In genomic region chr6:100719883-100720682, GRCh38 we compare ENCODE assay signal across 8 cellular contexts.
DNase-seq lines count a peak whose midpoint lies in the region; ATAC-seq and TF ChIP-seq lines count a peak whose summit lies in the region.

No MANE protein-coding gene starts in this region.

- no peaks in the 10 kb centered on the region for H4K20me1 ChIP-seq in DOHH2 (ENCODE audit: control insufficient read depth, insufficient read depth, low read depth, low read length)
- no peaks in the 10 kb centered on the region for H4K20me1 ChIP-seq in PC-3 (ENCODE audit: low read length)

- TF ChIP-seq CTCF in DOHH2 (IDR thresholded peaks at IDR 0.05; ENCODE audit: low read depth, low read length, poor library complexity, severe bottlenecking) (peak; percentile 61), PC-3 (conservative IDR thresholded peaks at IDR 0.05; ENCODE audit: low read depth, low read length) (peak; percentile 65), fibroblast of mammary gland (conservative IDR thresholded peaks at IDR 0.05; ENCODE audit: control insufficient read depth, insufficient read depth, low read depth, low read length) (peak; percentile 50)

- CTCF ChIA-PET in HEK293T (lab: Yijun Ruan, JAX) (interaction anchor here (0.7 to 1.6 kb wide), 5 partner anchors 10 to 678 kb away, joined by 3 to 8 read pairs (median 3); no protein-coding TSS in a partner anchor), PC-3 (lab: Charles Lee) (interaction anchor here (0.6 kb wide), 2 partner anchors 278 to 298 kb away, joined by 3 to 4 read pairs; no protein-coding TSS in a partner anchor)

- H3K9me3 ChIP-seq in DOHH2 (ENCODE audit: control insufficient read depth, insufficient read depth, low read length) (no peaks in the 10 kb centered on the region), PC-3 (ENCODE audit: low read length) (no peaks in the 10 kb centered on the region), skeletal muscle satellite cell (replicated peaks; ENCODE audit: low read length) (no peaks in the 10 kb centered on the region)

- intact Hi-C loops in PC-3 (cut with micrococcal nuclease), result loop anchor here (5.0 kb wide), 1 partner anchor 43 kb away; no protein-coding TSS in a partner anchor

- H3K9ac ChIP-seq in PC-3 (ENCODE audit: low read length) (no peak overlapping the region), skeletal muscle satellite cell (ENCODE audit: low read depth, low read length) (no peak overlapping the region)

- H3K36me3 ChIP-seq in DOHH2 (ENCODE audit: control insufficient read depth, low read length) (peaks cover 6% of the 10 kb centered on the region), PC-3 (ENCODE audit: low read depth, low read length) (peaks cover 7% of the 10 kb centered on the region; the same call in 1 of the 2 replicates), skeletal muscle satellite cell (ENCODE audit: insufficient read depth, low read length) (no peaks in the 10 kb centered on the region)

- H3K27ac ChIP-seq in DOHH2 (ENCODE audit: low read depth, low read length), result no peak overlapping the region
- no peak overlapping the region for H3K27ac ChIP-seq in PC-3 (ENCODE audit: low read length)

- H3K4me3 ChIP-seq in DOHH2 (ENCODE audit: low read length) (no peak overlapping the region), PC-3 (ENCODE audit: low read length) (peak overlapping the region; percentile 15; the same call in 1 of the 2 replicates), fibroblast of mammary gland (ENCODE audit: control insufficient read depth, low read depth, low read length) (no peak overlapping the region), skeletal muscle satellite cell (ENCODE audit: low read length) (no peak overlapping the region)

- DNase-seq in HEK293T (ENCODE audit: extremely low spot score), result peak; percentile 6
- DNase-seq in PC-3, result peak; percentile 40
- peak; percentile 60 for DNase-seq in fibroblast of mammary gland (ENCODE audit: low read depth)
- DNase-seq in stimulated activated CD4-positive, alpha-beta T cell treated with anti-CD3 and anti-CD28 coated beads, Interleukin-15, amount 100 ng/mL, for 24 hours, result no peak
- DNase-seq in COLO668 (lab: John Stamatoyannopoulos, UW; ENCODE audit: unreplicated experiment), result no peak
- DNase-seq in central memory CD4-positive, alpha-beta T cell, result no peak

- no peaks in the 10 kb centered on the region; the same call in 1 of the 2 replicates for H3F3A ChIP-seq in DOHH2 (ENCODE audit: control insufficient read depth, insufficient read depth)
- H3F3A ChIP-seq in PC-3 (ENCODE audit: low read length, unreplicated experiment), result no peaks in the 10 kb centered on the region

- no peaks in the 10 kb centered on the region for H3K79me2 ChIP-seq in DOHH2 (ENCODE audit: control insufficient read depth, low read length)
- H3K79me2 ChIP-seq in PC-3 (ENCODE audit: low read length), result no peaks in the 10 kb centered on the region

- H3K9me2 ChIP-seq in DOHH2 (replicated peaks; ENCODE audit: control insufficient read depth, low read length), result no peaks in the 10 kb centered on the region
- H3K9me2 ChIP-seq in PC-3 (replicated peaks; ENCODE audit: low read length), result no peaks in the 10 kb centered on the region

- ATAC-seq in PC-3, result peak; percentile 20; the same call in 1 of the 2 replicates

- H3K4me1 ChIP-seq in DOHH2 (ENCODE audit: control insufficient read depth, low read length), result no peaks in the 10 kb centered on the region
- H3K4me1 ChIP-seq in PC-3 (ENCODE audit: insufficient read depth, low read length), result no peaks in the 10 kb centered on the region
- no peaks in the 10 kb centered on the region for H3K4me1 ChIP-seq in skeletal muscle satellite cell (ENCODE audit: control insufficient read depth, insufficient read depth, low read length)

- POLR2A ChIA-PET in HEK293T (lab: Yijun Ruan, JAX), result interaction anchor here (0.7 kb wide), 1 partner anchor 256 kb away, joined by 3 read pairs; the partner anchor contains the start of gene SIM1
- POLR2A ChIA-PET in PC-3 (lab: Charles Lee; ENCODE audit: unreplicated experiment), result no interaction called here

- H3K4me2 ChIP-seq in DOHH2 (ENCODE audit: low read length) (no peak overlapping the region), PC-3 (ENCODE audit: low read length) (peak overlapping the region; percentile 46), skeletal muscle satellite cell (ENCODE audit: low read length) (peak overlapping the region; percentile 3)

- H3K27me3 ChIP-seq in DOHH2 (ENCODE audit: control insufficient read depth, low read length), result no peaks in the 10 kb centered on the region
- no peaks in the 10 kb centered on the region for H3K27me3 ChIP-seq in PC-3 (ENCODE audit: low read length)
- H3K27me3 ChIP-seq in skeletal muscle satellite cell (ENCODE audit: control insufficient read depth, insufficient read depth, low read length), result no peaks in the 10 kb centered on the region

- no TSS peak for BruUV-seq in PC-3 (replicated peaks; lab: Mats Ljungman, UMichigan)

- H2AFZ ChIP-seq in PC-3 (ENCODE audit: low read length), result 0 out of 2 replicates have a peak overlapping the region, but pooled peaks have one; percentile 43

TF ChIP-seq in HEK293T, 16 proteins besides CTCF, POLR2A, EP300 and RAD21:
- TF ChIP-seq TARDBP (IDR thresholded peaks at IDR 0.05), result no peak
- TF ChIP-seq FOXK2 (IDR thresholded peaks at IDR 0.05), result no peak
- TF ChIP-seq ELF4 (IDR thresholded peaks at IDR 0.05), result no peak
- no peak for TF ChIP-seq CTBP1 (IDR thresholded peaks at IDR 0.05; ENCODE audit: borderline replicate concordance)
- TF ChIP-seq FOXA1 (IDR thresholded peaks at IDR 0.05), result no peak
- TF ChIP-seq BHLHE40 (IDR thresholded peaks at IDR 0.05; ENCODE audit: borderline replicate concordance), result no peak
- no peak for TF ChIP-seq PKNOX1 (IDR thresholded peaks at IDR 0.05)
- no peak for TF ChIP-seq LEF1 (IDR thresholded peaks at IDR 0.05; ENCODE audit: borderline replicate concordance)
- TF ChIP-seq HDGF (IDR thresholded peaks at IDR 0.05; ENCODE audit: borderline replicate concordance), result no peak
- TF ChIP-seq ARNT (IDR thresholded peaks at IDR 0.05), result no peak
- no peak for TF ChIP-seq SUZ12 (IDR thresholded peaks at IDR 0.05)

Comparison
In these comparisons a context has a peak if more than half of its experiments do, and no peak if none do; other contexts are left out.
1. DNase-seq: peak in HEK293T (single experiment), PC-3 (single experiment) and fibroblast of mammary gland (single experiment); none in stimulated activated CD4-positive, alpha-beta T cell treated with anti-CD3 and anti-CD28 coated beads, Interleukin-15, amount 100 ng/mL, for 24 hours (single experiment), COLO668 (single experiment) and central memory CD4-positive, alpha-beta T cell (single experiment).
2. Peak in every context shown above with its lines, with median percentiles within 50 percentile points of each other: CTCF ChIP-seq.